ENCODE assay signal across 12 cellular contexts in genomic region chr3:125125822-125126245, GRCh38.
A peak's percentile ranks its signal among the peaks of the same experiment; 100 is the strongest.
DNase-seq lines count a peak whose midpoint lies in the region; ATAC-seq and TF ChIP-seq lines count a peak whose summit lies in the region.
"Had no signal": no experiment of that assay in that cellular context is flagged by ENCODE, and none has a peak within 500 bp of the region (broad histone marks: within the 10 kb centered on the region; RNA-seq: fewer than 3 reads in every experiment).

No MANE protein-coding gene starts in this region.

- no peak overlapping the region for H2AFZ ChIP-seq in trophoblast cell (ENCODE audit: insufficient read depth, low read length, poor library complexity)

- no peak overlapping the region for H3K4me3 ChIP-seq in Panc1 (ENCODE audit: low read depth in 2 of 2, low read length in 2 of 2)
- H3K4me3 ChIP-seq in trophoblast cell (ENCODE audit: low read depth, low read length), result no peak overlapping the region
- no peak overlapping the region for H3K4me3 ChIP-seq in esophagus muscularis mucosa
- H3K4me3 ChIP-seq in aorta (ENCODE audit: low read length in 2 of 2), result no peak overlapping the region
- H3K4me3 ChIP-seq: A549, heart right ventricle had no signal

- H3K23ac ChIP-seq in trophoblast cell (ENCODE audit: low read length), result no peak overlapping the region

- H3K4me2 ChIP-seq in trophoblast cell (ENCODE audit: low read length), result no peak overlapping the region
- H3K4me2 ChIP-seq: A549 had no signal

- H3K9me3 ChIP-seq in Panc1 (ENCODE audit: control insufficient read depth, insufficient read depth, low read depth, low read length), result no peaks in the 10 kb centered on the region
- H3K9me3 ChIP-seq in trophoblast cell (ENCODE audit: insufficient read depth, low read depth, low read length), result no peaks in the 10 kb centered on the region
- H3K9me3 ChIP-seq in esophagus muscularis mucosa, result no peaks in the 10 kb centered on the region
- no peaks in the 10 kb centered on the region for H3K9me3 ChIP-seq in aorta (ENCODE audit: control insufficient read depth, low read length)
- H3K9me3 ChIP-seq: A549, heart right ventricle had no signal

- H4K12ac ChIP-seq in trophoblast cell (ENCODE audit: low read depth, low read length), result no peak overlapping the region

- intact Hi-C loops in Panc1 (cut with micrococcal nuclease; ENCODE audit: unreplicated experiment) (no loop called here), MCF 10A (cut with micrococcal nuclease) (no loop called here), esophagus muscularis mucosa (cut with DNase I) (loop anchor here (5.0 kb wide), 1 partner anchor 59 kb away; no protein-coding TSS in a partner anchor), aorta (cut with DNase I) (no loop called here)

- H3K27me3 ChIP-seq in Panc1 (ENCODE audit: control insufficient read depth, insufficient read depth, low read length), result no peaks in the 10 kb centered on the region
- no peaks in the 10 kb centered on the region for H3K27me3 ChIP-seq in trophoblast cell (ENCODE audit: insufficient read depth, low read length)
- H3K27me3 ChIP-seq in esophagus muscularis mucosa, result no peaks in the 10 kb centered on the region
- no peaks in the 10 kb centered on the region for H3K27me3 ChIP-seq in aorta (ENCODE audit: control insufficient read depth in 1 of 2, insufficient read depth in 2 of 2, low read length in 1 of 2)
- H3K27me3 ChIP-seq: heart right ventricle had no signal

- H3K14ac ChIP-seq in trophoblast cell (ENCODE audit: low read length), result peak overlapping the region; percentile 69

- no peak overlapping the region for H3K4ac ChIP-seq in trophoblast cell (ENCODE audit: low read depth, low read length)

- no peak overlapping the region for H2BK120ac ChIP-seq in trophoblast cell (ENCODE audit: insufficient read depth, low read length, poor library complexity)

- H3K36me3 ChIP-seq in Panc1 (ENCODE audit: control insufficient read depth, insufficient read depth, low read length), result no peaks in the 10 kb centered on the region
- H3K36me3 ChIP-seq in trophoblast cell (ENCODE audit: control insufficient read depth in 1 of 2, insufficient read depth in 2 of 2, low read length in 2 of 2), result no peaks in the 10 kb centered on the region
- no peaks in the 10 kb centered on the region for H3K36me3 ChIP-seq in esophagus muscularis mucosa
- no peaks in the 10 kb centered on the region for H3K36me3 ChIP-seq in aorta (ENCODE audit: control insufficient read depth in 1 of 2, insufficient read depth in 2 of 2, low read length in 1 of 2)
- H3K36me3 ChIP-seq: heart right ventricle had no signal

- no peak for TF ChIP-seq POLR2A in esophagus muscularis mucosa (IDR thresholded peaks at IDR 0.05; ENCODE audit: low read depth)

- H3K4me3 Mint-ChIP-seq in MCF 10A (ENCODE audit: unreplicated experiment) (no peak overlapping the region), endothelial cell (ENCODE audit: unreplicated experiment) (no peak overlapping the region)

- no peak overlapping the region for H4K8ac ChIP-seq in trophoblast cell (ENCODE audit: low read depth, low read length)

- H3K4me1 ChIP-seq in Panc1 (ENCODE audit: control insufficient read depth, insufficient read depth, low read length), result peaks cover 30% of the 10 kb centered on the region
- H3K4me1 ChIP-seq in trophoblast cell (ENCODE audit: control insufficient read depth in 1 of 2, insufficient read depth in 2 of 2, low read length in 2 of 2), result peaks cover 26 to 39% of the 10 kb centered on the region in 2 experiments
- H3K4me1 ChIP-seq in esophagus muscularis mucosa, result peaks cover 15 to 34% (median 33%) of the 10 kb centered on the region in 4 donors
- no peaks in the 10 kb centered on the region for H3K4me1 ChIP-seq in aorta (ENCODE audit: control insufficient read depth in 1 of 2, insufficient read depth in 2 of 2, low read length in 2 of 2)

- H3K4me1 Mint-ChIP-seq in MCF 10A (ENCODE audit: insufficient read depth, unreplicated experiment) (peaks cover 36% of the 10 kb centered on the region), endothelial cell (ENCODE audit: unreplicated experiment) (peaks cover 16% of the 10 kb centered on the region)

- H3K27ac ChIP-seq in Panc1 (ENCODE audit: low read length), result peak overlapping the region; percentile 6; the same call in 1 of the 2 replicates
- no peak overlapping the region for H3K27ac ChIP-seq in trophoblast cell (ENCODE audit: low read depth, low read length)
- H3K27ac ChIP-seq in esophagus muscularis mucosa (replicated peaks in 1 of 4), result no peak overlapping the region
- H3K27ac ChIP-seq in aorta (ENCODE audit: low read depth in 1 of 2, low read length in 2 of 2), result no peak overlapping the region
- H3K27ac ChIP-seq: A549 had no signal

- peaks cover 33% of the 10 kb centered on the region for H3K79me1 ChIP-seq in trophoblast cell (ENCODE audit: low read length)

- POLR2A ChIA-PET in Panc1 (lab: Charles Lee), result interaction anchor here (0.7 kb wide), 1 partner anchor 18 kb away, joined by 3 read pairs; no protein-coding TSS in a partner anchor
- POLR2A ChIA-PET in MCF 10A (lab: Yijun Ruan, JAX), result interaction anchor here (1.1 to 1.3 kb wide), 2 partner anchors 9 kb away, joined by 4 read pairs; no protein-coding TSS in a partner anchor

- H3K27ac Mint-ChIP-seq in MCF 10A (ENCODE audit: low read depth, unreplicated experiment) (no peak overlapping the region), endothelial cell (ENCODE audit: unreplicated experiment) (no peak overlapping the region)
- H3K27ac Mint-ChIP-seq: progenitor cell of endocrine pancreas had no signal

- H3K27me3 Mint-ChIP-seq in MCF 10A (ENCODE audit: insufficient read depth, unreplicated experiment) (no peaks in the 10 kb centered on the region), endothelial cell (ENCODE audit: unreplicated experiment) (peaks cover 2% of the 10 kb centered on the region)

- no peak overlapping the region for H3K9ac ChIP-seq in trophoblast cell (ENCODE audit: low read length)

- peak overlapping the region; percentile 78 for H4K91ac ChIP-seq in trophoblast cell (ENCODE audit: low read depth, low read length)

- H2BK12ac ChIP-seq in trophoblast cell (ENCODE audit: low read length), result no peak overlapping the region

- H3K36me3 Mint-ChIP-seq in MCF 10A (ENCODE audit: insufficient read depth, unreplicated experiment), result peaks cover 6% of the 10 kb centered on the region
- H3K36me3 Mint-ChIP-seq in endothelial cell (ENCODE audit: low read depth, unreplicated experiment), result no peaks in the 10 kb centered on the region

- TF ChIP-seq CTCF in Panc1 (IDR thresholded peaks at IDR 0.05), result no peak
- TF ChIP-seq CTCF in MCF 10A (IDR thresholded peaks at IDR 0.05; ENCODE audit: unreplicated experiment), result no peak
- TF ChIP-seq CTCF in esophagus muscularis mucosa (IDR thresholded peaks at IDR 0.05), result no peak
- no peak for TF ChIP-seq CTCF in endothelial cell (IDR thresholded peaks at IDR 0.05; ENCODE audit: unreplicated experiment)

- peak; percentile 70 to 76 for ATAC-seq in activated CD4-positive, CD25-positive, alpha-beta regulatory T cell treated with anti-CD3 and anti-CD28 coated beads, Interleukin-2, amount 50 U/mL, for 24 hours
- ATAC-seq in Panc1 (no peak), aorta (ENCODE audit: low FRiP score) (no peak)
- ATAC-seq: A549 had no signal

- CTCF ChIA-PET in Panc1 (lab: Charles Lee) (no interaction called here), MCF 10A (lab: Yijun Ruan, JAX) (interaction anchor here (0.5 to 0.6 kb wide), 4 partner anchors 25 to 520 kb away, joined by 3 to 6 read pairs (median 3); no protein-coding TSS in a partner anchor)

- no peak for DNase-seq in activated CD4-positive, CD25-positive, alpha-beta regulatory T cell treated with anti-CD3 and anti-CD28 coated beads, Interleukin-2, amount 50 U/mL, for 72 hours
- DNase-seq in Panc1 (ENCODE audit: low read depth, low spot score) (no peak), MCF 10A (ENCODE audit: unreplicated experiment) (peak; percentile 55), trophoblast cell (peak; percentile 100), esophagus muscularis mucosa (ENCODE audit: extremely low spot score) (no peak), aorta (no peak), endothelial cell (ENCODE audit: low spot score) (no peak)
- DNase-seq: heart right ventricle, NCI-H510A had no signal

- H3K18ac ChIP-seq in trophoblast cell (ENCODE audit: low read length), result no peak overlapping the region

- no CpG with 5 or more reads among the region's 6 CpGs for WGBS in trophoblast cell (ENCODE audit: extremely low coverage, insufficient coverage, insufficient read length)
- WGBS in esophagus muscularis mucosa, result 69% methylated on average over 6 of the region's 6 CpGs
- 67 to 69% methylated on average over 6 of the region's 6 CpGs for WGBS in aorta, 2 donors

- no peak for TF ChIP-seq EP300 in esophagus muscularis mucosa (IDR thresholded peaks at IDR 0.05)

- in situ Hi-C loops in Panc1 (cut with HindIII; ENCODE audit: low pct_unique_long_range_greater_than_20kb, low sequenced_read_pairs), result no loop called here

- H3K9me3 Mint-ChIP-seq in MCF 10A (ENCODE audit: unreplicated experiment) (no peaks in the 10 kb centered on the region), endothelial cell (ENCODE audit: unreplicated experiment) (no peaks in the 10 kb centered on the region)

- no TSS peak for BruUV-seq in Panc1 (replicated peaks; lab: Mats Ljungman, UMichigan)
- BruUV-seq in MCF 10A (replicated peaks; lab: Mats Ljungman, UMichigan), result no TSS peak

- peak overlapping the region; percentile 28 for H2BK5ac ChIP-seq in trophoblast cell (ENCODE audit: low read depth, low read length, poor library complexity)

- no peaks in the 10 kb centered on the region for H3K79me2 ChIP-seq in trophoblast cell (ENCODE audit: control insufficient read depth, insufficient read depth, low read length, poor library complexity)

- H2AK5ac ChIP-seq in trophoblast cell (ENCODE audit: low read length), result peak overlapping the region; percentile 65

Comparison
In these comparisons a context has a peak if more than half of its experiments do, and no peak if none do; other contexts are left out.
1. ATAC-seq: peak in activated CD4-positive, CD25-positive, alpha-beta regulatory T cell treated with anti-CD3 and anti-CD28 coated beads, Interleukin-2, amount 50 U/mL, for 24 hours (2 of 2); none in Panc1 (single experiment) and aorta (single experiment).
2. DNase-seq: peak in MCF 10A (single experiment) and trophoblast cell (2 of 2); none in activated CD4-positive, CD25-positive, alpha-beta regulatory T cell treated with anti-CD3 and anti-CD28 coated beads, Interleukin-2, amount 50 U/mL, for 72 hours (single experiment), Panc1 (single experiment), esophagus muscularis mucosa (single experiment), aorta (0 of 2) and endothelial cell (single experiment).